ENCODE assay signal across 9 cellular contexts in the genomic region with DNA sequence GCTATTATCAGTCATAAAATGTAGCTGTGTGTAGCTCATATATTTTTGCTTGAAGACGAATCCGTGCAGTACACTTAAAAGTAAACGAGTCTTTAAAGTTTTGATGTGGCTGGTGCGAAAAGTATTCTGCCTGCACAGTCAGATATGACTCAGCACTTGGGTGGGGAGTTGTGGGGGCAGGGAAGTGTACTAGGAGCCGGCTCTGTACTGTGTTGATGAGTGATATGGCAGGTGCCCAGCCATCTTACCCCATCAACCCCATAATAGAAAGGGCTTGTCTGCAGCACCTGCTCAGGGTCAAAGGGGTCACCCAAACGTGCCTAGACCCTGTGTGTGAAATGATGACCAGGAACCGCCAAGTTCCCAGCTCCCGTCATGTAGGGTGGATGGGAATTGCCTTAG. TPM values are rescaled to one million over a fixed set of nuclear protein-coding genes. Genes with fewer than 3 reads are reported as not detected.
A peak's percentile ranks its signal among the peaks of the same experiment; 100 is the strongest.
DNase-seq lines count a peak whose midpoint lies in the region; ATAC-seq, FAIRE-seq and TF ChIP-seq lines count a peak whose summit lies in the region.
"Had no signal": no experiment of that assay in that cellular context is flagged by ENCODE, and none has a peak within 500 bp of the region (broad histone marks: within the 10 kb centered on the region; RNA-seq: fewer than 3 reads in every experiment).

No MANE protein-coding gene starts in this region.

- H3K27me3 ChIP-seq in astrocyte (ENCODE audit: insufficient read depth, low read length) (no peaks in the 10 kb centered on the region), esophagus squamous epithelium (no peaks in the 10 kb centered on the region)

- no peaks in the 10 kb centered on the region for H3K79me2 ChIP-seq in astrocyte (ENCODE audit: insufficient read depth, low read length)

- ATAC-seq in HG02759 (IDR thresholded peaks at IDR 0.05; ENCODE audit: unreplicated experiment) (peak; percentile 74), natural killer cell (peak in 2 of 3 donors; percentile 19 to 36)

- peak overlapping the region; percentile 22 for H3K4me2 ChIP-seq in astrocyte (ENCODE audit: low read length)

- H3K27ac ChIP-seq in astrocyte (ENCODE audit: low read depth, low read length), result no peak overlapping the region
- H3K27ac ChIP-seq in esophagus squamous epithelium, result no peak overlapping the region

- DNase-seq in GM12865 (ENCODE audit: low read depth), result peak; percentile 82
- DNase-seq in SW480 (ENCODE audit: low spot score), result peak; percentile 85
- peak; percentile 69 for DNase-seq in astrocyte (ENCODE audit: low read depth)
- no peak for DNase-seq in natural killer cell
- DNase-seq in glutamatergic neuron, result no peak
- no peak for DNase-seq in esophagus squamous epithelium (lab: John Stamatoyannopoulos, UW)
- no peak for DNase-seq in UCSD-AML1 (lab: John Stamatoyannopoulos, UW; ENCODE audit: unreplicated experiment)

- H3K4me3 ChIP-seq in GM12865 (ENCODE audit: low read depth, low read length), result no peak overlapping the region
- H3K4me3 ChIP-seq in astrocyte (ENCODE audit: insufficient read depth, low read depth, low read length), result no peak overlapping the region
- no peak overlapping the region for H3K4me3 ChIP-seq in esophagus squamous epithelium

- H3K27ac Mint-ChIP-seq in astrocyte (ENCODE audit: unreplicated experiment), result no peak overlapping the region
- no peak overlapping the region for H3K27ac Mint-ChIP-seq in natural killer cell
- no peak overlapping the region for H3K27ac Mint-ChIP-seq in glutamatergic neuron (ENCODE audit: unreplicated experiment)

- H3K9me3 Mint-ChIP-seq in astrocyte (ENCODE audit: unreplicated experiment) (no peaks in the 10 kb centered on the region), natural killer cell (no peaks in the 10 kb centered on the region), glutamatergic neuron (ENCODE audit: unreplicated experiment) (peaks cover 2% of the 10 kb centered on the region)
- H3K9me3 Mint-ChIP-seq: neural crest cell had no signal

- H2AFZ ChIP-seq in astrocyte (ENCODE audit: low read depth, low read length), result no peak overlapping the region

- H3K4me1 Mint-ChIP-seq in astrocyte (ENCODE audit: low read depth, unreplicated experiment) (peaks cover 33% of the 10 kb centered on the region), natural killer cell (no peaks in the 10 kb centered on the region), glutamatergic neuron (ENCODE audit: low read depth, unreplicated experiment) (peaks cover 12% of the 10 kb centered on the region)

- FAIRE-seq in astrocyte (lab: Jason Lieb, UNC), result no peak

- no peak for TF ChIP-seq CTCF in GM12865 (IDR thresholded peaks at IDR 0.05; ENCODE audit: insufficient read depth, low read depth, low read length, missing control alignments)
- no peak for TF ChIP-seq CTCF in astrocyte (IDR thresholded peaks at IDR 0.05; ENCODE audit: insufficient read depth, low read depth, low read length)
- TF ChIP-seq CTCF in natural killer cell (IDR thresholded peaks at IDR 0.05), result no peak
- no peak for TF ChIP-seq CTCF in glutamatergic neuron (IDR thresholded peaks at IDR 0.05; ENCODE audit: partially characterized antibody, unreplicated experiment)
- no peak for TF ChIP-seq CTCF in esophagus squamous epithelium (IDR thresholded peaks at IDR 0.05)

- H4K20me1 ChIP-seq in astrocyte (ENCODE audit: insufficient read depth, low read length), result no peaks in the 10 kb centered on the region

- H3K4me3 Mint-ChIP-seq in astrocyte (ENCODE audit: unreplicated experiment) (no peak overlapping the region), natural killer cell (no peak overlapping the region), glutamatergic neuron (ENCODE audit: unreplicated experiment) (no peak overlapping the region)
- H3K4me3 Mint-ChIP-seq: neural crest cell had no signal

- 20 to 30% methylated on average over 8 of the region's 8 CpGs for WGBS in esophagus squamous epithelium, 2 donors

- H3K4me1 ChIP-seq in astrocyte (ENCODE audit: insufficient read depth, low read length), result peaks cover 15% of the 10 kb centered on the region
- peaks cover 3 to 36% (median 8%) of the 10 kb centered on the region in 3 donors for H3K4me1 ChIP-seq in esophagus squamous epithelium

- TF ChIP-seq POLR2A in esophagus squamous epithelium (IDR thresholded peaks at IDR 0.05), result no peak

- intact Hi-C loops in natural killer cell (cut with micrococcal nuclease) (no loop called here), esophagus squamous epithelium (cut with DNase I) (no loop called here)

- no peaks in the 10 kb centered on the region for H3K9me3 ChIP-seq in astrocyte (ENCODE audit: insufficient read depth, low read depth, low read length)
- no peaks in the 10 kb centered on the region for H3K9me3 ChIP-seq in esophagus squamous epithelium

- H3K27me3 Mint-ChIP-seq in astrocyte (ENCODE audit: low read depth, unreplicated experiment) (no peaks in the 10 kb centered on the region), natural killer cell (ENCODE audit: low read depth in 2 of 2) (peaks cover 5 to 13% of the 10 kb centered on the region in 2 donors), glutamatergic neuron (ENCODE audit: unreplicated experiment) (peaks cover 2% of the 10 kb centered on the region)

- no peak overlapping the region for H3K9ac ChIP-seq in astrocyte (ENCODE audit: low read length)

- no peaks in the 10 kb centered on the region for H3K36me3 ChIP-seq in astrocyte (ENCODE audit: insufficient read depth, low read length)
- peaks cover 0 to 41% (median 0%) of the 10 kb centered on the region in 3 donors for H3K36me3 ChIP-seq in esophagus squamous epithelium

- H3K36me3 Mint-ChIP-seq in astrocyte (ENCODE audit: low read depth, unreplicated experiment) (peaks cover 10% of the 10 kb centered on the region), natural killer cell (no peaks in the 10 kb centered on the region), glutamatergic neuron (ENCODE audit: unreplicated experiment) (no peaks in the 10 kb centered on the region)

RNA-seq across cellular contexts. Expression of a gene that starts 47.8 kb away (rescaled TPM):
- total RNA-seq in astrocyte (12.6 and 19.3 TPM in 2 replicates), natural killer cell (10 to 100 TPM; 27.4 to 56.9 (median 39.9) TPM), glutamatergic neuron (ENCODE audit: unreplicated experiment) (20.0 TPM), esophagus squamous epithelium (10 to 100 TPM in 2 of 4 donors, 1 to 10 TPM in 2; 7.8 to 28.2 (median 9.9) TPM)

Comparison
In these comparisons a context has a peak if more than half of its experiments do, and no peak if none do; other contexts are left out.
1. DNase-seq: peak in GM12865 (single experiment), SW480 (single experiment) and astrocyte (single experiment); none in natural killer cell (single experiment), glutamatergic neuron (single experiment), esophagus squamous epithelium (single experiment) and UCSD-AML1 (single experiment).